Comparison of ENCODE assay signal across 1 cellular context in the genomic region with DNA sequence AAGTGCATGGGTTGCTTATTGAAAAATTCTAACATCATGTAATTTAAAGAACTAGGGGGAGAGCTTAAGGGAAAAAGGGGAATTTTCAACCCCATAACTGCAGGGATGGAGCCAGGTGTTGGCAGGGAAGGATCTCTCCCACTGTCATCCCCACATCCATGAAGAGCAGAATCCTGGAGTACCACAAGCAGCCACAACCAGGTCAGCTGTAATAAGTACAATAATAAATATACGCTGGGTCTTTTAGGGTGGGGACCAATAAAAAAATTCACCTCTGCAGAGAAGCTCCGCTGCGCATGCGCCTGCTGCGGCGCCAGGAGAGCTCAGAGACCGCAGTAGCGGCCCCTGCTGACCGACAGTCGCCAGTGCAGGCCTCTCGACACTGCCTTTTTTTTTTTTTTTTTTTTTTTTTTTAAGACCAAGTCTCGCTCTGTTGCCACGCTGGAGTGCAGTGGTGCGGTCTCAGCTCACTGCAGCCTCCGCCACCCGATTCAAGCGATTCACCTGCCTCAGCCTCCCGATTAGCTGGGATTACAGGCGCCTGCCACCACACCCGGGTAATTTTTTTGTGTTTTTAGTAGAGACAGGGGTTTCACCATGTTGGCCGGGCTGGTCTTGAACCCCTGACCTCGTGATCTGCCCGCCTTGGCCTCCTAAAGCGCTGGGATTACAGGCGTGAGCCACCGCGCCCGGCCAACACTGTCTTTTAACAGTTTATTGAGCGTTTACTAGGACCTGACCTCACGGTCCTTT.
TF ChIP-seq lines count a peak whose summit lies in the region.

No MANE protein-coding gene starts in this region.

TF ChIP-seq in H1, 55 proteins besides CTCF, POLR2A, EP300 and RAD21:
- TF ChIP-seq CBX5 (IDR thresholded peaks at IDR 0.05; ENCODE audit: low read depth, low read length) (no peak), HDAC6 (IDR thresholded peaks at IDR 0.05; ENCODE audit: low read depth, low read length) (no peak), ATF3 (IDR thresholded peaks at IDR 0.05; ENCODE audit: insufficient read depth, low read depth, low read length) (peak; percentile 73), CHD1 (IDR thresholded peaks at IDR 0.05; ENCODE audit: low read depth, low read length) (no peak), RBBP5 (IDR thresholded peaks at IDR 0.05; ENCODE audit: borderline replicate concordance, low read depth, low read length) (no peak), TBP (IDR thresholded peaks at IDR 0.05; ENCODE audit: low read depth, low read length) (0 out of 2 replicates have a peak, but pooled peaks have one; percentile 16), KDM1A (IDR thresholded peaks at IDR 0.05; ENCODE audit: borderline replicate concordance, low read length) (peak; percentile 79), NRF1 (IDR thresholded peaks at IDR 0.05; ENCODE audit: low read depth, low read length) (peak; percentile 96)
